Comparison of ENCODE assay signal across 25 cellular contexts in the genomic region with DNA sequence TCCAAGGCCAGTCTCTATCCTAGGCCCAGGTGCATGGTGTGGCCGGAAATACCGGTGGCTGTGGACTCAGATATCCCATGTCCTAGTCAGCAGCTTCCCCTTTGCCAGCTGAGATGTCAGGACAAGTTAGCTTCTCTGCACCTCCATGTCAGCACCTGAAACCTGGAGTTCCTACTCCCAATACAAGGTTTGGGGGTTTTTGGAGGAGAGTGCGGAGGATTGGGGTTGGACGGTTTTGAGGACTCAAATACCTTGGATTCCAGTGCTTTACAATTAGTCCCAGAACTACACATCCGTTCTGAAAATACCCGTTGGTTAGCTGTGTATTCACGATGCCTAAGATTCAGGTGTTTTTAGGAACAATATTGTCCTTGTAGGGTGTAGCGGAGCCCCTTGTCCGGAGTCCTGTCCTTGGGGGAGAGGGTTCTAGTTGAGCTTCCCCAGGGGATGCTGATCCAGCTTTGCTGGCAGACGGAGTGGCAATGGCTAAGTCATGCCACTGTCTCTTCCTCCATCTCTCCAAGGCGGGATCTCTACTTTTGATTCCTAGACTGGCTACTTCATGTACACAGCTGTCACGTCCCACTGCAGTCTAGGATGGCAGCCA. TPM values are rescaled to one million over a fixed set of nuclear protein-coding genes. Genes with fewer than 3 reads are reported as not detected.
A peak's percentile ranks its signal among the peaks of the same experiment; 100 is the strongest.
DNase-seq lines count a peak whose midpoint lies in the region; ATAC-seq and TF ChIP-seq lines count a peak whose summit lies in the region.
"Had no signal": no experiment of that assay in that cellular context is flagged by ENCODE, and none has a peak within 500 bp of the region (broad histone marks: within the 10 kb centered on the region; RNA-seq: fewer than 3 reads in every experiment).

No MANE protein-coding gene starts in this region.

- CTCF ChIA-PET in activated CD4-positive, alpha-beta T cell treated with anti-CD3 and anti-CD28 coated beads for 36 hours (lab: Charles Lee): interaction anchor here (0.7 to 1.6 kb wide), 2 partner anchors 96 to 99 kb away, joined by 3 to 4 read pairs; no protein-coding TSS in a partner anchor
- CTCF ChIA-PET in activated B cell treated with CpG ODN at 0.5 μM for 24 hours (lab: Charles Lee): no interaction called here

- peak; percentile 28 for ATAC-seq in activated CD4-positive, alpha-beta T cell treated with anti-CD3 and anti-CD28 coated beads for 36 hours
- ATAC-seq in activated B cell treated with CpG ODN at 0.5 μM for 24 hours (ENCODE audit: low read depth): peak; percentile 5
- ATAC-seq in HG03280 (IDR thresholded peaks at IDR 0.05; ENCODE audit: unreplicated experiment): no peak
- ATAC-seq in esophagus mucosa: no peak
- ATAC-seq: naive thymus-derived CD8-positive, alpha-beta T cell; right cardiac atrium had no signal

- H3K27me3 Mint-ChIP-seq in activated CD4-positive, alpha-beta T cell treated with anti-CD3 and anti-CD28 coated beads for 36 hours: no peaks in the 10 kb centered on the region
- no peaks in the 10 kb centered on the region for H3K27me3 Mint-ChIP-seq in activated B cell treated with CpG ODN at 0.5 μM for 24 hours
- H3K27me3 Mint-ChIP-seq: B cell; naive thymus-derived CD8-positive, alpha-beta T cell; type B pancreatic cell had no signal

- H3K4me1 Mint-ChIP-seq in activated CD4-positive, alpha-beta T cell treated with anti-CD3 and anti-CD28 coated beads for 36 hours: peaks cover 5% of the 10 kb centered on the region
- peaks cover 2% of the 10 kb centered on the region for H3K4me1 Mint-ChIP-seq in activated B cell treated with CpG ODN at 0.5 μM for 24 hours
- H3K4me1 Mint-ChIP-seq: B cell had no signal

- intact Hi-C loops in activated CD4-positive, alpha-beta T cell treated with anti-CD3 and anti-CD28 coated beads for 36 hours (cut with DNase I, micrococcal nuclease): no loop called here
- intact Hi-C loops in activated B cell treated with CpG ODN at 0.5 μM for 24 hours (cut with micrococcal nuclease) (no loop called here), posterior vena cava (cut with DNase I) (no loop called here)

- POLR2A ChIA-PET in activated CD4-positive, alpha-beta T cell treated with anti-CD3 and anti-CD28 coated beads for 36 hours (lab: Charles Lee): interaction anchor here (0.6 kb wide), 1 partner anchor 677 kb away, joined by 3 read pairs; no protein-coding TSS in a partner anchor
- POLR2A ChIA-PET in activated B cell treated with CpG ODN at 0.5 μM for 24 hours (lab: Charles Lee): interaction anchor here (1.2 kb wide), 1 partner anchor 96 kb away, joined by 5 read pairs; no protein-coding TSS in a partner anchor

- TF ChIP-seq CTCF in activated B cell treated with CpG ODN at 0.5 μM for 24 hours (IDR thresholded peaks at IDR 0.05) (no peak), GM13977 (IDR thresholded peaks at IDR 0.05; ENCODE audit: extremely low read depth, insufficient read depth, missing control alignments) (no peak)

- no peaks in the 10 kb centered on the region for H3K9me3 Mint-ChIP-seq in activated CD4-positive, alpha-beta T cell treated with anti-CD3 and anti-CD28 coated beads for 36 hours (ENCODE audit: low read depth)
- H3K9me3 Mint-ChIP-seq in activated B cell treated with CpG ODN at 0.5 μM for 24 hours: no peaks in the 10 kb centered on the region
- H3K9me3 Mint-ChIP-seq: type B pancreatic cell had no signal

- DNase-seq in activated CD4-positive, alpha-beta T cell treated with anti-CD3 and anti-CD28 coated beads for 36 hours: no peak
- DNase-seq in activated CD4-positive, alpha-beta T cell treated with anti-CD3 and anti-CD28 coated beads for 4 hours: no peak
- DNase-seq in HT1080 (ENCODE audit: low read depth): peak; percentile 11
- no peak for DNase-seq in activated B cell treated with CpG ODN at 0.5 μM for 24 hours
- DNase-seq in posterior vena cava (ENCODE audit: low spot score): peak; percentile 35
- no peak for DNase-seq in GM13977 (ENCODE audit: low spot score)
- DNase-seq: activated CD4-positive, alpha-beta T cell treated with anti-CD3 and anti-CD28 coated beads, Interleukin-2, amount 50 U/mL, for 4 hours; activated gamma-delta T cell; amniotic stem cell; dermis blood vessel endothelial cell; glutamatergic neuron; left cardiac atrium; naive thymus-derived CD8-positive, alpha-beta T cell; NCI-H1092; NCI-H1930; NCI-H226; NCI-H774; ovary; PC-9; right cardiac atrium; T-helper 2 cell had no signal

- in situ Hi-C loops in GM13977 (cut with MboI; ENCODE audit: low pct_unique_long_range_greater_than_20kb, low sequenced_read_pairs, unreplicated experiment): no loop called here

- H3K27ac Mint-ChIP-seq in activated CD4-positive, alpha-beta T cell treated with anti-CD3 and anti-CD28 coated beads for 36 hours: no peak overlapping the region
- H3K27ac Mint-ChIP-seq in activated B cell treated with CpG ODN at 0.5 μM for 24 hours: no peak overlapping the region
- H3K27ac Mint-ChIP-seq: type B pancreatic cell had no signal

- H3K4me3 Mint-ChIP-seq in activated CD4-positive, alpha-beta T cell treated with anti-CD3 and anti-CD28 coated beads for 36 hours: no peak overlapping the region
- H3K4me3 Mint-ChIP-seq in activated B cell treated with CpG ODN at 0.5 μM for 24 hours: no peak overlapping the region
- H3K4me3 Mint-ChIP-seq: B cell; naive thymus-derived CD8-positive, alpha-beta T cell; type B pancreatic cell had no signal

- H3K36me3 Mint-ChIP-seq in activated CD4-positive, alpha-beta T cell treated with anti-CD3 and anti-CD28 coated beads for 36 hours (ENCODE audit: low read depth): peaks cover 20% of the 10 kb centered on the region
- peaks cover 63% of the 10 kb centered on the region for H3K36me3 Mint-ChIP-seq in activated B cell treated with CpG ODN at 0.5 μM for 24 hours (ENCODE audit: low read depth)

RNA-seq across cellular contexts. Expression of gene ADNP, which starts 45.0 kb away (rescaled TPM):
- 10 to 100 TPM; 61.0 to 86.1 TPM for total RNA-seq in activated CD4-positive, alpha-beta T cell treated with anti-CD3 and anti-CD28 coated beads for 36 hours
- total RNA-seq in HT1080 (2014; rRNA removed; shearing (Covaris generic)): 14.3 and 21.4 TPM in 2 replicates
- 26.5 and 36.3 TPM in 2 replicates for polyA plus RNA-seq in HT1080 (2015; cell fraction: cytosol; rRNA removed)
- polyA plus RNA-seq in HT1080 (2015; cell fraction: nucleus; rRNA removed): 44.4 and 47.6 TPM in 2 replicates
- 89.4 and 99.3 TPM in 2 replicates for total RNA-seq in activated B cell treated with CpG ODN at 0.5 μM for 24 hours
- 10 to 100 TPM; 42.2 to 48.1 TPM for total RNA-seq in posterior vena cava
- total RNA-seq in esophagus mucosa: 42.3 TPM

Comparison
In these comparisons a context has a peak if more than half of its experiments do, and no peak if none do; other contexts are left out.
1. ATAC-seq: peak in activated CD4-positive, alpha-beta T cell treated with anti-CD3 and anti-CD28 coated beads for 36 hours (single experiment) and activated B cell treated with CpG ODN at 0.5 μM for 24 hours (single experiment); none in HG03280 (single experiment) and esophagus mucosa (single experiment).
2. DNase-seq: peak in HT1080 (single experiment) and posterior vena cava (single experiment); none in activated CD4-positive, alpha-beta T cell treated with anti-CD3 and anti-CD28 coated beads for 36 hours (single experiment), activated CD4-positive, alpha-beta T cell treated with anti-CD3 and anti-CD28 coated beads for 4 hours (0 of 2), activated B cell treated with CpG ODN at 0.5 μM for 24 hours (single experiment) and GM13977 (single experiment).